In the genomic region with DNA sequence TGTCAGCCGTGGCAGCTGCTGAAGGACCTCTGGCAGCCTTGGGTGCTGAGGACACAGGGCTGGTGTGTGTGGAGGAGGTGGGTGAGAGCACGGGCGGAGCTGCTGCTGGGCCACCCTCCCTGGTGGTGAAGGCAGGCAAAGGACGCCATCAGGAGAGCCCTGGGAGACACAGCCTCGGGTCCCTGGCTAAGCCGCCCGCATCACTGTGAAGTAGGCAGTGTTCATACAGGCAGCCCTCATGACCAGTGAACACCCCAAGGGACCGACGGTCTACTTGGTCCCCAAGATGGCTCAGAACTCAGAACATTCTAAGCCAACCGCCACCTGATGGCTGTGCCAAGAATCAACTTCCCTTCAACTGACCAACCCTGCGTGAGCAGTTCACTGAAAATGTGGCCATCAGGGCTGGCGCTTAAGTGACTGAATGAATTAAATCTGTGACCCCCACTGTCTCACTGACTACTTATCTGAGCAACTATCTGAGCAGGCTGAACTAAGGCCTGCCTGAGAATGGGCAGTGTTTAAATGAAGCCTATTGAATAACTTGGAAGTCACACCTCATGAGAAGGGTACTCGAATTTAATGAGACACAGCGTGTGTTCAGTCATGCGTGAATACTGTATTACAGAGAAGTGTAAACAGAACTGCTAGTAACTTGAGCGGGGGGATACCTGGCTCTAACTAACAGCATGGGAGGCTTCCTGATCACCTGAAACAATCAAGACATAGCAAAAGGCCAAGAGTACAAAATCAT, we compare ENCODE assay signal across 19 cellular contexts. TPM values are rescaled to one million over a fixed set of nuclear protein-coding genes. Genes with fewer than 3 reads are reported as not detected.
DNase-seq lines count a peak whose midpoint lies in the region; ATAC-seq lines count a peak whose summit lies in the region.
"Had no signal": no experiment of that assay in that cellular context is flagged by ENCODE, and none has a peak within 500 bp of the region (broad histone marks: within the 10 kb centered on the region; RNA-seq: fewer than 3 reads in every experiment).

No MANE protein-coding gene starts in this region.

- peak overlapping the region; percentile 3 for H3K18ac ChIP-seq in neuronal stem cell (ENCODE audit: low read length)

- H3K27ac Mint-ChIP-seq in activated naive CD8-positive, alpha-beta T cell treated with anti-CD3 and anti-CD28 coated beads, Interleukin-2, amount 50 U/mL, for 24 hours, result no peak overlapping the region
- H3K27ac Mint-ChIP-seq: activated T-helper 17 cell treated with anti-CD3 and anti-CD28 coated beads, Interleukin-2, amount 50 U/mL, for 72 hours had no signal

- H2AK5ac ChIP-seq in neuronal stem cell (ENCODE audit: low read depth, low read length), result no peak overlapping the region

- H3K4me3 ChIP-seq in H7 (ENCODE audit: insufficient read depth, low read depth, low read length) (no peak overlapping the region), neuronal stem cell (ENCODE audit: low read length in 2 of 2) (peak overlapping the region in 1 of 2 donors; percentile 9)
- H3K4me3 ChIP-seq: ascending aorta; BLaER1 treated with 17β-estradiol and CSF1 and Interleukin-3, amounts not matched to agents 10 nM and 100 nM; esophagus squamous epithelium; left lung had no signal

- no peaks in the 10 kb centered on the region for H3K36me3 Mint-ChIP-seq in activated naive CD8-positive, alpha-beta T cell treated with anti-CD3 and anti-CD28 coated beads, Interleukin-2, amount 50 U/mL, for 24 hours (ENCODE audit: low read depth)

- no peaks in the 10 kb centered on the region for H3K79me1 ChIP-seq in neuronal stem cell (ENCODE audit: low read depth, low read length)

- no peaks in the 10 kb centered on the region for H3K4me1 Mint-ChIP-seq in activated naive CD8-positive, alpha-beta T cell treated with anti-CD3 and anti-CD28 coated beads, Interleukin-2, amount 50 U/mL, for 24 hours
- H3K4me1 Mint-ChIP-seq: activated T-helper 17 cell treated with anti-CD3 and anti-CD28 coated beads, Interleukin-2, amount 50 U/mL, for 72 hours had no signal

- H3K27me3 ChIP-seq in H7 (ENCODE audit: control insufficient read depth, insufficient read depth, low read length) (no peaks in the 10 kb centered on the region), neuronal stem cell (ENCODE audit: control insufficient read depth in 3 of 3, insufficient read depth in 3 of 3, low read depth in 1 of 3, low read length in 3 of 3) (peaks cover 0 to 32% (median 0%) of the 10 kb centered on the region in 3 experiments)
- H3K27me3 ChIP-seq: ascending aorta; BLaER1 treated with 17β-estradiol and CSF1 and Interleukin-3, amounts not matched to agents 10 nM and 100 nM had no signal

- ATAC-seq in activated naive CD8-positive, alpha-beta T cell treated with anti-CD3 and anti-CD28 coated beads, Interleukin-2, amount 50 U/mL, for 24 hours, result no peak
- ATAC-seq in GM19351 (IDR thresholded peaks at IDR 0.05; ENCODE audit: unreplicated experiment), result no peak
- ATAC-seq in HG03565 (IDR thresholded peaks at IDR 0.05; ENCODE audit: unreplicated experiment), result no peak
- ATAC-seq: activated T-helper 17 cell treated with anti-CD3 and anti-CD28 coated beads, Interleukin-2, amount 50 U/mL, for 72 hours; left lung had no signal

- no peaks in the 10 kb centered on the region for H3K36me3 ChIP-seq in H7 (replicated peaks; ENCODE audit: control insufficient read depth, insufficient read depth, low read length)
- H3K36me3 ChIP-seq in neuronal stem cell (replicated peaks in 1 of 2; ENCODE audit: control insufficient read depth in 2 of 2, insufficient read depth in 2 of 2, low read length in 2 of 2), result no peaks in the 10 kb centered on the region
- H3K36me3 ChIP-seq: ascending aorta; BLaER1 treated with 17β-estradiol and CSF1 and Interleukin-3, amounts not matched to agents 10 nM and 100 nM; esophagus squamous epithelium; left lung had no signal

- peak overlapping the region; percentile 38 for H3K9ac ChIP-seq in neuronal stem cell (ENCODE audit: low read depth, low read length, poor library complexity)
- H3K9ac ChIP-seq: BLaER1 treated with 17β-estradiol and CSF1 and Interleukin-3, amounts not matched to agents 10 nM and 100 nM had no signal

- no peak overlapping the region for H2BK120ac ChIP-seq in neuronal stem cell (ENCODE audit: low read depth, low read length)

- H3K4me3 Mint-ChIP-seq in activated naive CD8-positive, alpha-beta T cell treated with anti-CD3 and anti-CD28 coated beads, Interleukin-2, amount 50 U/mL, for 24 hours, result no peak overlapping the region
- H3K4me3 Mint-ChIP-seq: activated T-helper 17 cell treated with anti-CD3 and anti-CD28 coated beads, Interleukin-2, amount 50 U/mL, for 72 hours had no signal

- no peak overlapping the region for H4K8ac ChIP-seq in neuronal stem cell (ENCODE audit: low read depth, low read length)

- H2BK15ac ChIP-seq in neuronal stem cell (ENCODE audit: low read length), result no peak overlapping the region

- H3K23ac ChIP-seq in neuronal stem cell (ENCODE audit: low read depth, low read length, poor library complexity), result no peak overlapping the region

- H3K4me1 ChIP-seq in neuronal stem cell (ENCODE audit: control insufficient read depth in 2 of 2, insufficient read depth in 1 of 2, low read depth in 1 of 2, low read length in 2 of 2), result peaks cover 0 to 2% of the 10 kb centered on the region in 2 donors
- H3K4me1 ChIP-seq: ascending aorta; BLaER1 treated with 17β-estradiol and CSF1 and Interleukin-3, amounts not matched to agents 10 nM and 100 nM; esophagus squamous epithelium; left lung had no signal

- no peak overlapping the region for H2BK12ac ChIP-seq in neuronal stem cell (ENCODE audit: low read length)

- H3K9me3 Mint-ChIP-seq in activated naive CD8-positive, alpha-beta T cell treated with anti-CD3 and anti-CD28 coated beads, Interleukin-2, amount 50 U/mL, for 24 hours, result peaks cover 4% of the 10 kb centered on the region

- no peak overlapping the region for H3K14ac ChIP-seq in neuronal stem cell (ENCODE audit: low read length)

- H2AFZ ChIP-seq in neuronal stem cell (ENCODE audit: low read length), result no peak overlapping the region

- H3K27me3 Mint-ChIP-seq in activated naive CD8-positive, alpha-beta T cell treated with anti-CD3 and anti-CD28 coated beads, Interleukin-2, amount 50 U/mL, for 24 hours, result peaks cover 9% of the 10 kb centered on the region

- H3K27ac ChIP-seq in neuronal stem cell (replicated peaks; ENCODE audit: low read length), result no peak overlapping the region
- H3K27ac ChIP-seq: ascending aorta; BLaER1 treated with 17β-estradiol and CSF1 and Interleukin-3, amounts not matched to agents 10 nM and 100 nM; esophagus squamous epithelium; left lung had no signal

- H4K91ac ChIP-seq in neuronal stem cell (ENCODE audit: low read depth, low read length, poor library complexity), result no peak overlapping the region

- peaks cover 0 to 1% of the 10 kb centered on the region in 2 donors for H3K9me3 ChIP-seq in neuronal stem cell (replicated peaks in 1 of 2; ENCODE audit: control insufficient read depth in 2 of 2, insufficient read depth in 1 of 2, low read depth in 1 of 2, low read length in 2 of 2)
- H3K9me3 ChIP-seq: ascending aorta, esophagus squamous epithelium had no signal

- no CpG with 5 or more reads among the region's 16 CpGs for WGBS in neuronal stem cell (ENCODE audit: extremely low coverage in 2 of 2, insufficient read length in 2 of 2, insufficient replicate concordance in 1 of 2), 2 donors

- H2BK5ac ChIP-seq in neuronal stem cell (ENCODE audit: low read length), result no peak overlapping the region

- no peak overlapping the region for H3K4ac ChIP-seq in neuronal stem cell (ENCODE audit: low read length)

- no peak overlapping the region for H3K4me2 ChIP-seq in neuronal stem cell (ENCODE audit: insufficient read depth, low read length, poor library complexity, severe bottlenecking)
- H3K4me2 ChIP-seq: BLaER1 treated with 17β-estradiol and CSF1 and Interleukin-3, amounts not matched to agents 10 nM and 100 nM had no signal

- DNase-seq in H7 (peak; percentile 38), NCI-H187 treated with DMSO at 0.1 percent for 48 hours (lab: John Stamatoyannopoulos, UW) (peak; percentile 75), NCI-H69 (lab: John Stamatoyannopoulos, UW) (peak; percentile 98), neuronal stem cell (ENCODE audit: low spot score) (no peak), occipital lobe (lab: John Stamatoyannopoulos, UW) (no peak)
- no peak for DNase-seq in activated naive CD8-positive, alpha-beta T cell treated with anti-CD3 and anti-CD28 coated beads, Interleukin-2, amount 50 U/mL, for 24 hours
- DNase-seq: activated CD4-positive, alpha-beta T cell treated with anti-CD3 and anti-CD28 coated beads, Interleukin-2, amount 50 U/mL, for 4 hours; esophagus squamous epithelium; hippocampal formation; left lung; NCI-H1930; RPMI8226; stimulated activated CD4-positive, alpha-beta T cell treated with anti-CD3 and anti-CD28 coated beads, Interleukin-4, amount 100 ng/mL, for 1 hour; T-helper 2 cell had no signal

RNA-seq across cellular contexts. Expression of gene SIMC1, which starts 54.7 kb away (rescaled TPM):
- total RNA-seq in H7 (2014; rRNA removed; shearing (Covaris generic)), result 13.0 and 15.0 TPM in 2 replicates
- polyA plus RNA-seq in neuronal stem cell (2013, experiment 1 of 2), result 20.4 TPM
- 20.9 TPM for polyA plus RNA-seq in neuronal stem cell (2013, experiment 2 of 2)
- total RNA-seq in occipital lobe, result 17.5 TPM

Comparison
In these comparisons a context has a peak if more than half of its experiments do, and no peak if none do; other contexts are left out.
1. DNase-seq: peak in H7 (single experiment), NCI-H187 treated with DMSO at 0.1 percent for 48 hours (single experiment) and NCI-H69 (single experiment); none in neuronal stem cell (single experiment), occipital lobe (single experiment) and activated naive CD8-positive, alpha-beta T cell treated with anti-CD3 and anti-CD28 coated beads, Interleukin-2, amount 50 U/mL, for 24 hours (single experiment).